In genomic region chr5:143370440-143370839, GRCh38 we compare ENCODE assay signal across 10 cellular contexts. TPM values are rescaled to one million over a fixed set of nuclear protein-coding genes. Genes with fewer than 3 reads are reported as not detected.
"Had no signal": no experiment of that assay in that cellular context is flagged by ENCODE, and none has a peak within 500 bp of the region (broad histone marks: within the 10 kb centered on the region; RNA-seq: fewer than 3 reads in every experiment).

No MANE protein-coding gene starts in this region.

- H3K9ac ChIP-seq: GM23248 had no signal

- H3K9me3 ChIP-seq: HAP-1 had no signal

- H3K4me3 ChIP-seq: GM23248, HAP-1, K562 had no signal

- ATAC-seq: HCT116, K562 had no signal

- DNase-seq: GM23248, GOT3, H7, HFFc6, KG1 had no signal

- H3K27ac ChIP-seq: GM23248 had no signal

- FAIRE-seq: HTR-8/SVneo, K562 had no signal

- H3K4me3 Mint-ChIP-seq: HFFc6 had no signal

- H2AFZ ChIP-seq: GM23248 had no signal

- H3K27ac Mint-ChIP-seq: HFFc6 had no signal

- H3K9me3 Mint-ChIP-seq: HFFc6 had no signal

- H3K4me1 ChIP-seq: HAP-1 had no signal

- H3K36me3 ChIP-seq: HAP-1 had no signal

RNA-seq across cellular contexts. Expression of gene NR3C1, which starts 33.0 kb away (rescaled TPM):
- total RNA-seq: HT-29 had no signal
